ENCODE assay signal across 23 cellular contexts in genomic region chr17:16976686-16977550, GRCh38. TPM values are rescaled to one million over a fixed set of nuclear protein-coding genes. Genes with fewer than 3 reads are reported as not detected.
DNase-seq lines count a peak whose midpoint lies in the region; ATAC-seq, FAIRE-seq and TF ChIP-seq lines count a peak whose summit lies in the region.
"Had no signal": no experiment of that assay in that cellular context is flagged by ENCODE, and none has a peak within 500 bp of the region (broad histone marks: within the 10 kb centered on the region; RNA-seq: fewer than 3 reads in every experiment).

No MANE protein-coding gene starts in this region.

- no peaks in the 10 kb centered on the region for H3K9me3 ChIP-seq in DOHH2 (ENCODE audit: control insufficient read depth, insufficient read depth, low read length)
- H3K9me3 ChIP-seq in SU-DHL-6 (ENCODE audit: insufficient read depth, low read length) = no peaks in the 10 kb centered on the region
- no peaks in the 10 kb centered on the region for H3K9me3 ChIP-seq in gastrocnemius medialis
- H3K9me3 ChIP-seq: upper lobe of left lung had no signal

- H3K27me3 ChIP-seq in DOHH2 (ENCODE audit: control insufficient read depth, low read length) (peaks cover 12% of the 10 kb centered on the region; the same call in 1 of the 2 replicates), SU-DHL-6 (ENCODE audit: low read length) (no peaks in the 10 kb centered on the region), mesendoderm (ENCODE audit: insufficient read depth, low read length, poor library complexity) (no peaks in the 10 kb centered on the region), gastrocnemius medialis (peaks cover 0 to 4% (median 0%) of the 10 kb centered on the region in 3 donors)
- H3K27me3 ChIP-seq: upper lobe of left lung had no signal

- peak; percentile 79 for FAIRE-seq in GM19239 (lab: Jason Lieb, UNC)
- FAIRE-seq: kidney had no signal

- no peak overlapping the region for H3K23ac ChIP-seq in mesendoderm (ENCODE audit: low read length)

- no peak overlapping the region for H3K4ac ChIP-seq in mesendoderm (ENCODE audit: low read depth, low read length)

- no CpG with 5 or more reads among the region's 9 CpGs for WGBS in mesendoderm (ENCODE audit: extremely low coverage, insufficient coverage, low lambda C conversion rate)

- H3K4me1 ChIP-seq in DOHH2 (ENCODE audit: control insufficient read depth, low read length) (peaks cover 89% of the 10 kb centered on the region), mesendoderm (ENCODE audit: control insufficient read depth, low read depth, low read length) (no peaks in the 10 kb centered on the region), gastrocnemius medialis (no peaks in the 10 kb centered on the region)
- H3K4me1 ChIP-seq: foreskin keratinocyte, upper lobe of left lung had no signal

- H3K79me2 ChIP-seq in DOHH2 (ENCODE audit: control insufficient read depth, low read length) = no peaks in the 10 kb centered on the region
- peaks cover under 1% of the 10 kb centered on the region; the same call in 1 of the 2 replicates for H3K79me2 ChIP-seq in SU-DHL-6 (ENCODE audit: insufficient read depth, low read length)
- H3K79me2 ChIP-seq in mesendoderm (ENCODE audit: control insufficient read depth, insufficient read depth, low read length) = no peaks in the 10 kb centered on the region

- H3K27ac ChIP-seq in DOHH2 (ENCODE audit: low read depth, low read length) (peak overlapping the region; percentile 56; the same call in 1 of the 2 replicates), SU-DHL-6 (ENCODE audit: low read depth, low read length) (peak overlapping the region; percentile 85; the same call in 1 of the 2 replicates), mesendoderm (ENCODE audit: low read depth, low read length) (no peak overlapping the region), gastrocnemius medialis (no peak overlapping the region)
- H3K27ac ChIP-seq: epithelial cell of prostate, foreskin keratinocyte, upper lobe of left lung, VCaP had no signal

- TF ChIP-seq CTCF in DOHH2 (IDR thresholded peaks at IDR 0.05; ENCODE audit: low read depth, low read length, poor library complexity, severe bottlenecking) (no peak), SU-DHL-6 (IDR thresholded peaks at IDR 0.05; ENCODE audit: insufficient read depth, low read length, poor library complexity, severe bottlenecking) (no peak), gastrocnemius medialis (IDR thresholded peaks at IDR 0.05 in 4 of 5, conservative IDR thresholded peaks at IDR 0.05 in 1 of 5) (no peak)

- H3K9ac ChIP-seq in SU-DHL-6 (ENCODE audit: low read length) (no peak overlapping the region), mesendoderm (ENCODE audit: low read length) (no peak overlapping the region)

- H2AFZ ChIP-seq in SU-DHL-6 (ENCODE audit: low read depth, low read length, severe bottlenecking) = no peak overlapping the region

- no peak overlapping the region for H4K5ac ChIP-seq in mesendoderm (ENCODE audit: low read length)

- no peak overlapping the region for H2BK120ac ChIP-seq in mesendoderm (ENCODE audit: low read depth, low read length)

- no peak for TF ChIP-seq POLR2A in gastrocnemius medialis (IDR thresholded peaks at IDR 0.05)

- no peaks in the 10 kb centered on the region for H4K20me1 ChIP-seq in DOHH2 (ENCODE audit: control insufficient read depth, insufficient read depth, low read depth, low read length)
- no peaks in the 10 kb centered on the region for H4K20me1 ChIP-seq in SU-DHL-6 (ENCODE audit: low read depth, low read length)

- H3K18ac ChIP-seq in mesendoderm (ENCODE audit: low read length) = no peak overlapping the region

- H3K4me2 ChIP-seq in DOHH2 (ENCODE audit: low read length) (peak overlapping the region; percentile 81), SU-DHL-6 (ENCODE audit: low read depth, low read length, poor library complexity, severe bottlenecking) (peak overlapping the region; percentile 61), mesendoderm (ENCODE audit: low read length) (no peak overlapping the region)

- H3K4me3 ChIP-seq in DOHH2 (ENCODE audit: low read length) (peak overlapping the region; percentile 55), SU-DHL-6 (ENCODE audit: insufficient read depth, low read length, poor library complexity, severe bottlenecking) (no peak overlapping the region), mesendoderm (ENCODE audit: low read length) (no peak overlapping the region), gastrocnemius medialis (no peak overlapping the region)
- H3K4me3 ChIP-seq: lung, upper lobe of left lung had no signal

- H4K8ac ChIP-seq in mesendoderm (ENCODE audit: low read depth, low read length) = no peak overlapping the region

- H3K56ac ChIP-seq in mesendoderm (ENCODE audit: low read length) = no peak overlapping the region

- DNase-seq in GM19239 (ENCODE audit: insufficient read length, low spot score) (no peak), mesendoderm (peak; percentile 31), gastrocnemius medialis (no peak), AG20443 (ENCODE audit: low spot score) (no peak), germinal center (ENCODE audit: low spot score) (no peak), NCI-H1092 (lab: John Stamatoyannopoulos, UW) (no peak)
- DNase-seq: activated CD4-positive, alpha-beta T cell treated with anti-CD3 and anti-CD28 coated beads, Interleukin-2, amount 50 U/mL, for 48 hours; AML-193; Kasumi-1; kidney; NCI-H1105 treated with DMSO at 0.1 percent for 48 hours; SIG-M5; stimulated activated CD4-positive, alpha-beta T cell treated with anti-CD3 and anti-CD28 coated beads, Interleukin-1b, Interleukin-23, amount 100 ng/mL, for 48 hours; upper lobe of left lung had no signal

- no peaks in the 10 kb centered on the region for H3K79me1 ChIP-seq in mesendoderm (ENCODE audit: low read length)

- H3F3A ChIP-seq in DOHH2 (ENCODE audit: control insufficient read depth, insufficient read depth) = peaks cover 20% of the 10 kb centered on the region
- H3F3A ChIP-seq in SU-DHL-6 (ENCODE audit: insufficient read depth) = peaks cover 44% of the 10 kb centered on the region

- H2BK15ac ChIP-seq in mesendoderm (replicated peaks; ENCODE audit: low read depth) = no peak overlapping the region

- H3K36me3 ChIP-seq in DOHH2 (ENCODE audit: control insufficient read depth, low read length) = no peaks in the 10 kb centered on the region
- no peaks in the 10 kb centered on the region for H3K36me3 ChIP-seq in SU-DHL-6 (ENCODE audit: low read length)
- no peaks in the 10 kb centered on the region for H3K36me3 ChIP-seq in mesendoderm (ENCODE audit: control insufficient read depth, insufficient read depth, low read length)
- no peaks in the 10 kb centered on the region for H3K36me3 ChIP-seq in gastrocnemius medialis
- H3K36me3 ChIP-seq: upper lobe of left lung had no signal

- in situ Hi-C loops in gastrocnemius medialis (cut with MboI; ENCODE audit: low sequenced_read_pairs in 4 of 4) = loop anchor here in 2 of 4 donors (10.0 to 25.0 kb wide), 3 partner anchors 62 to 660 kb away; no protein-coding TSS in a partner anchor

- H2AK5ac ChIP-seq in mesendoderm (ENCODE audit: low read length) = no peak overlapping the region

- no peak for ATAC-seq in gastrocnemius medialis
- ATAC-seq: foreskin keratinocyte had no signal

- H3K9me2 ChIP-seq in DOHH2 (replicated peaks; ENCODE audit: control insufficient read depth, low read length) (no peaks in the 10 kb centered on the region), SU-DHL-6 (replicated peaks; ENCODE audit: insufficient read depth, low read length) (no peaks in the 10 kb centered on the region)

- no peak overlapping the region for H2BK5ac ChIP-seq in mesendoderm (ENCODE audit: low read length)

- intact Hi-C loops in gastrocnemius medialis (cut with DNase I; ENCODE audit: low total_unique reads) = no loop called here

RNA-seq across cellular contexts. Expression of gene TNFRSF13B, which starts 5.0 kb away (rescaled TPM):
- polyA plus RNA-seq in mesendoderm (2013, experiment 1 of 2) = 0.95 TPM
- 0.81 TPM for polyA plus RNA-seq in mesendoderm (2013, experiment 2 of 2)
- not detected for total RNA-seq in gastrocnemius medialis
- total RNA-seq: dermis blood vessel endothelial cell; foreskin keratinocyte; PC-3; T-helper 1 cell treated with Interleukin-12 subunit alpha and Interleukin-12 subunit beta and Interleukin-4 antibody, amounts not matched to agents 30 ng/mL and 1 ng/mL, for 36 hours had no signal
- polyA plus RNA-seq: foreskin keratinocyte had no signal

Comparison
In these comparisons a context has a peak if more than half of its experiments do, and no peak if none do; other contexts are left out.
1. H3K27ac ChIP-seq: peak in DOHH2 (single experiment) and SU-DHL-6 (single experiment); none in mesendoderm (single experiment) and gastrocnemius medialis (0 of 4).